Comparison of ENCODE assay signal across 22 cellular contexts in genomic region chr9:2846115-2846514, GRCh38. TPM values are rescaled to one million over a fixed set of nuclear protein-coding genes. Genes with fewer than 3 reads are reported as not detected.
A peak's percentile ranks its signal among the peaks of the same experiment; 100 is the strongest.
DNase-seq lines count a peak whose midpoint lies in the region; ATAC-seq, FAIRE-seq and TF ChIP-seq lines count a peak whose summit lies in the region.
"Had no signal": no experiment of that assay in that cellular context is flagged by ENCODE, and none has a peak within 500 bp of the region (broad histone marks: within the 10 kb centered on the region; RNA-seq: fewer than 3 reads in every experiment).

No MANE protein-coding gene starts in this region.

- no peaks in the 10 kb centered on the region for H3K36me3 ChIP-seq in DND-41 (ENCODE audit: insufficient read depth, low read length)
- H3K36me3 ChIP-seq in K562 (ENCODE audit: control insufficient read depth, insufficient read depth, low read length), result peaks cover 11% of the 10 kb centered on the region; the same call in 1 of the 3 replicates
- H3K36me3 ChIP-seq: BLaER1 had no signal

- no peak overlapping the region for H3K9ac ChIP-seq in DND-41 (ENCODE audit: low read depth, low read length)
- H3K9ac ChIP-seq in K562 (ENCODE audit: insufficient read depth in 1 of 2, low read depth in 2 of 2, low read length in 2 of 2), result no peak overlapping the region

- H3K4me3 ChIP-seq in DND-41 (ENCODE audit: low read depth in 1 of 2, low read length in 2 of 2) (no peak overlapping the region), K562 (no peak overlapping the region)

- H3K4me1 ChIP-seq in DND-41 (ENCODE audit: insufficient read depth, low read length) (peaks cover 34% of the 10 kb centered on the region), K562 (replicated peaks in 1 of 2; ENCODE audit: control insufficient read depth in 2 of 2, insufficient read depth in 2 of 2, low read length in 2 of 2) (peaks cover 0 to 8% of the 10 kb centered on the region in 2 experiments; a peak in 2 of 5 replicates)
- H3K4me1 ChIP-seq: BE2C had no signal

- DNase-seq in DND-41 (no peak), H54 (ENCODE audit: insufficient read length, low spot score) (no peak), K562 (ENCODE audit: extremely low read depth in 1 of 4, low spot score in 3 of 4) (no peak), NCI-H187 treated with DMSO at 0.1 percent for 48 hours (lab: John Stamatoyannopoulos, UW) (no peak)
- DNase-seq in activated CD8-positive, alpha-beta memory T cell treated with anti-CD3 and anti-CD28 coated beads, Interleukin-2, amount 50 U/mL, for 4 hours, result no peak
- DNase-seq: 8988T; ACHN; BE2C; C1 segment of cervical spinal cord; Caco-2; Calu3; CD4-positive, alpha-beta T cell; CD8-positive, alpha-beta T cell; DMS79 treated with DMSO at 0.1 percent for 48 hours; EL; GDM1 had no signal

- no peak for TF ChIP-seq RAD21 in K562 (CRISPR knock-in tag; conservative IDR thresholded peaks at IDR 0.05 in 1 of 2, IDR thresholded peaks at IDR 0.05 in 1 of 2)

- no TSS peak for BruUV-seq in K562 (replicated peaks; lab: Mats Ljungman, UMichigan)

- no peak for TF ChIP-seq CTCF in DND-41 (IDR thresholded peaks at IDR 0.05; ENCODE audit: borderline replicate concordance, extremely low read depth, low read length, poor library complexity, severe bottlenecking)
- no peak for TF ChIP-seq CTCF in K562 (IDR thresholded peaks at IDR 0.05 in 2 of 3, conservative IDR thresholded peaks at IDR 0.05 in 1 of 3; ENCODE audit: insufficient read depth in 2 of 3, low read depth in 1 of 3, low read length in 3 of 3)

- CTCF ChIA-PET in K562 (lab: Yijun Ruan, JAX; ENCODE audit: low intra/inter-chr PET ratio), result no interaction called here

- no peak overlapping the region for H3K27ac ChIP-seq in DND-41 (ENCODE audit: low read length)
- H3K27ac ChIP-seq in K562 (ENCODE audit: extremely low read depth, low read depth, low read length), result no peak overlapping the region
- H3K27ac ChIP-seq: BLaER1 had no signal

- TF ChIP-seq EP300 in K562 (IDR thresholded peaks at IDR 0.05; ENCODE audit: low read length), result no peak

- in situ Hi-C loops in K562 (cut with MboI), result no loop called here

- H3K4me2 ChIP-seq in DND-41 (ENCODE audit: insufficient read depth, low read length) (peak overlapping the region; percentile 84; the same call in 1 of the 2 replicates), K562 (ENCODE audit: insufficient read depth, low read length) (no peak overlapping the region)

- H3K9me1 ChIP-seq in K562 (ENCODE audit: control insufficient read depth, insufficient read depth, low read length), result no peaks in the 10 kb centered on the region

- 82% methylated on average over 4 of the region's 4 CpGs for WGBS in K562 (ENCODE audit: insufficient coverage, low coverage, missing lambda C conversion rate)

- peak; percentile 43 for FAIRE-seq in H54 (lab: Jason Lieb, UNC)
- FAIRE-seq in K562 (lab: Jason Lieb, UNC), result no peak
- FAIRE-seq: A204.1, D721Med, GM12878, GM12892, GM18507 had no signal

- TF ChIP-seq POLR2A in H54 (IDR thresholded peaks at IDR 0.05; ENCODE audit: low read depth, low read length) (no peak), K562 (conservative IDR thresholded peaks at IDR 0.05) (no peak)

- ATAC-seq in DND-41 (ENCODE audit: insufficient read depth, low read depth) (no peak), K562 (no peak)
- ATAC-seq: CD8-positive, alpha-beta T cell; GM12878 had no signal

- H3K79me2 ChIP-seq in DND-41 (ENCODE audit: insufficient read depth, low read length), result peaks cover 42% of the 10 kb centered on the region
- H3K79me2 ChIP-seq in K562 (ENCODE audit: control insufficient read depth, insufficient read depth, low read length), result peaks cover 45% of the 10 kb centered on the region

- H3K27me3 ChIP-seq in DND-41 (ENCODE audit: insufficient read depth, low read length, poor library complexity) (no peaks in the 10 kb centered on the region), K562 (ENCODE audit: control insufficient read depth in 2 of 2, insufficient read depth in 2 of 2, low read length in 2 of 2) (no peaks in the 10 kb centered on the region)
- H3K27me3 ChIP-seq: BLaER1 had no signal

- intact Hi-C loops in K562 (cut with micrococcal nuclease), result no loop called here

- H3K9me3 ChIP-seq in DND-41 (ENCODE audit: insufficient read depth, low read length, severe bottlenecking), result no peaks in the 10 kb centered on the region
- H3K9me3 ChIP-seq in K562 (replicated peaks; ENCODE audit: control insufficient read depth, insufficient read depth, low read depth, low read length), result no peaks in the 10 kb centered on the region
- H3K9me3 ChIP-seq: BE2C, BLaER1, Caco-2 had no signal

- POLR2A ChIA-PET in K562 (lab: Yijun Ruan, JAX), result no interaction called here

- H2AFZ ChIP-seq in DND-41 (ENCODE audit: low read depth, low read length), result no peak overlapping the region
- no peak overlapping the region for H2AFZ ChIP-seq in K562 (ENCODE audit: low read depth, low read length)

- H4K20me1 ChIP-seq in DND-41 (ENCODE audit: insufficient read depth, low read length) (peaks cover 20% of the 10 kb centered on the region; the same call in 1 of the 2 replicates), K562 (replicated peaks; ENCODE audit: control insufficient read depth, insufficient read depth, low read length) (no peaks in the 10 kb centered on the region; the same call in 1 of the 2 replicates)

TF ChIP-seq in K562, 482 proteins besides CTCF, POLR2A, EP300 and RAD21:
- TF ChIP-seq HMBOX1 (IDR thresholded peaks at IDR 0.05) (no peak), ZFP30 (CRISPR knock-in tag; IDR thresholded peaks at IDR 0.05; ENCODE audit: borderline replicate concordance) (no peak), MAFG (tag; conservative IDR thresholded peaks at IDR 0.05) (no peak), RBM25 (IDR thresholded peaks at IDR 0.05; ENCODE audit: low read depth, low read length, severe bottlenecking) (peak; percentile 69), BCOR (IDR thresholded peaks at IDR 0.05) (no peak), ELF4 (CRISPR knock-in tag; IDR thresholded peaks at IDR 0.05) (no peak), SIRT6 (IDR thresholded peaks at IDR 0.05; ENCODE audit: low read depth, low read length) (no peak)

RNA-seq across cellular contexts. Expression of gene PUM3, which starts 2.2 kb away (rescaled TPM):
- 20.3 and 103 TPM in 2 replicates for total RNA-seq in K562 (2011; cell fraction: chromatin; rRNA removed; ENCODE audit: low replicate concordance)
- 15.0 and 20.5 TPM in 2 replicates for total RNA-seq in K562 (2011; cell fraction: nucleolus; rRNA removed)
- total RNA-seq in K562 (2011; cell fraction: nucleoplasm; rRNA removed), result 28.2 and 33.4 TPM in 2 replicates
- total RNA-seq in K562 (2014; rRNA removed) (43.6 and 52.4 TPM in 2 replicates), K562 (2014; rRNA removed; fragmentation: Illumina TruSeq; extraction: Trizol) (91.6 and 98.6 TPM in 2 replicates), K562 (2015; rRNA removed; fragmentation: Illumina TruSeq; extraction: Trizol) (82.9 and 84.4 TPM in 2 replicates), K562 (2021) (57.9 and 62.5 TPM in 2 replicates)
- polyA plus RNA-seq in K562 (2011; rRNA removed) (33.1 and 47.7 TPM in 2 replicates), K562 (2014; fragmentation: Illumina TruSeq; extraction: Trizol) (60.1 and 74.1 TPM in 2 replicates), K562 (2014; fragmentation: Nextera tagmentation; extraction: Ambion mirVana) (10 to 100 TPM; 51.7 to 80.4 TPM), K562 (2014; rRNA removed) (47.6 and 48.5 TPM in 2 replicates)
- polyA plus RNA-seq in K562 (2011; cell fraction: cytosol; rRNA removed), result 11.2 and 15.6 TPM in 2 replicates
- polyA plus RNA-seq in K562 (2011; cell fraction: nucleus; rRNA removed), result 22.9 and 23.0 TPM in 2 replicates
- polyA plus RNA-seq in K562 (2012), result 19.7 and 46.8 TPM in 2 replicates
- polyA minus RNA-seq in K562 (2011; rRNA and poly(A)+ RNA removed), result 57.1 and 58.3 TPM in 2 replicates
- 16.6 and 26.4 TPM in 2 replicates for polyA minus RNA-seq in K562 (2011; cell fraction: cytosol; rRNA and poly(A)+ RNA removed)
- 32.7 and 67.4 TPM in 2 replicates for polyA minus RNA-seq in K562 (2011; cell fraction: nucleus; rRNA and poly(A)+ RNA removed)
